8 cellular contexts compared by ENCODE assay signal in genomic region chr4:104930745-104931736, GRCh38.
DNase-seq lines count a peak whose midpoint lies in the region; ATAC-seq and TF ChIP-seq lines count a peak whose summit lies in the region.
"Not testable (repeated sequence)": the region's sequence is repeated elsewhere in the genome, so short reads cannot be mapped to it uniquely, and the experiment has no call there.

No MANE protein-coding gene starts in this region.

- not testable (repeated sequence) for H3K27me3 Mint-ChIP-seq in T-helper 17 cell

- peak overlapping the region; percentile 17 for H2BK12ac ChIP-seq in trophoblast cell (ENCODE audit: low read length)

- not testable (repeated sequence) for H3K4ac ChIP-seq in trophoblast cell (ENCODE audit: low read depth, low read length)

- H3K79me2 ChIP-seq in trophoblast cell (ENCODE audit: control insufficient read depth, insufficient read depth, low read length, poor library complexity), result not testable (repeated sequence)

- ATAC-seq in T-helper 17 cell, result peak; percentile 83
- ATAC-seq in foreskin keratinocyte, result peak; percentile 41
- ATAC-seq in aorta (ENCODE audit: low FRiP score), result not testable (repeated sequence)

- H3K4me3 Mint-ChIP-seq in T-helper 17 cell, result peak overlapping the region; percentile 70

- H3K9me3 ChIP-seq in HEK293 (ENCODE audit: control insufficient read depth, insufficient read depth, low read depth, low read length); MG63; T-helper 17 cell (ENCODE audit: control insufficient read depth, low read length, poor library complexity, severe bottlenecking); trophoblast cell (ENCODE audit: insufficient read depth, low read depth, low read length); aorta (ENCODE audit: control insufficient read depth, low read length): not testable (repeated sequence)

- not testable (repeated sequence) for H2BK120ac ChIP-seq in trophoblast cell (ENCODE audit: insufficient read depth, low read length, poor library complexity)

- intact Hi-C loops in aorta (cut with DNase I), result not testable (repeated sequence)

- H3K14ac ChIP-seq in trophoblast cell (ENCODE audit: low read length), result not testable (repeated sequence)

- H4K91ac ChIP-seq in trophoblast cell (ENCODE audit: low read depth, low read length), result peak overlapping the region; percentile 35

- not testable (repeated sequence) for H3K4me3 ChIP-seq in GM12875 (ENCODE audit: low read depth, low read length); HEK293 (ENCODE audit: low read depth, low read length); MG63; trophoblast cell (ENCODE audit: low read depth, low read length); aorta (ENCODE audit: low read length in 2 of 2)

- CTCF ChIA-PET in HEK293 (lab: Yijun Ruan, JAX), result not testable (repeated sequence)

- not testable (repeated sequence) for H4K12ac ChIP-seq in trophoblast cell (ENCODE audit: low read depth, low read length)

- not testable (repeated sequence) for H2AFZ ChIP-seq in trophoblast cell (ENCODE audit: insufficient read depth, low read length, poor library complexity)

- not testable (repeated sequence) for H3K27me3 ChIP-seq in MG63; foreskin keratinocyte; trophoblast cell (ENCODE audit: insufficient read depth, low read length); aorta (ENCODE audit: control insufficient read depth in 1 of 2, insufficient read depth in 2 of 2, low read length in 1 of 2)

- peak overlapping the region; percentile 43 for H4K8ac ChIP-seq in trophoblast cell (ENCODE audit: low read depth, low read length)

- peak overlapping the region; percentile 94 for H3K27ac Mint-ChIP-seq in T-helper 17 cell

- H3K4me1 Mint-ChIP-seq in T-helper 17 cell, result peaks cover 19% of the 10 kb centered on the region

- not testable (repeated sequence) for H3K79me1 ChIP-seq in trophoblast cell (ENCODE audit: low read length)

- not testable (repeated sequence) for H3K4me2 ChIP-seq in trophoblast cell (ENCODE audit: low read length)

- H3K23ac ChIP-seq in trophoblast cell (ENCODE audit: low read length), result not testable (repeated sequence)

- WGBS in trophoblast cell (ENCODE audit: extremely low coverage, insufficient coverage, insufficient read length), result no CpG with 5 or more reads among the region's 5 CpGs
- 46 to 47% methylated on average over 5 of the region's 5 CpGs for WGBS in aorta, 2 donors

- H3K18ac ChIP-seq in trophoblast cell (ENCODE audit: low read length), result not testable (repeated sequence)

- POLR2A ChIA-PET in HEK293 (lab: Yijun Ruan, JAX), result interaction anchor here (1.6 kb wide), 1 partner anchor 543 kb away, joined by 7 read pairs; the partner anchor contains the start of gene PPA2

- H2BK5ac ChIP-seq in trophoblast cell (ENCODE audit: low read depth, low read length, poor library complexity), result not testable (repeated sequence)

- H3K36me3 ChIP-seq in HEK293 (ENCODE audit: control insufficient read depth in 2 of 2, insufficient read depth in 1 of 2, low read length in 2 of 2); MG63; trophoblast cell (ENCODE audit: control insufficient read depth in 1 of 2, insufficient read depth in 2 of 2, low read length in 2 of 2); aorta (ENCODE audit: control insufficient read depth in 1 of 2, insufficient read depth in 2 of 2, low read length in 1 of 2): not testable (repeated sequence)

- not testable (repeated sequence) for H3K27ac ChIP-seq in HEK293 (ENCODE audit: extremely low read depth, low read depth, low read length); foreskin keratinocyte; trophoblast cell (ENCODE audit: low read depth, low read length); aorta (ENCODE audit: low read depth in 1 of 2, low read length in 2 of 2)

- H2AK5ac ChIP-seq in trophoblast cell (ENCODE audit: low read length), result not testable (repeated sequence)

- TF ChIP-seq CTCF in GM12875 (IDR thresholded peaks at IDR 0.05; ENCODE audit: borderline replicate concordance, insufficient read depth, low read depth, low read length) (peak; percentile 34; the same call in 1 of the 2 replicates), foreskin keratinocyte (conservative IDR thresholded peaks at IDR 0.05) (peak; percentile 61)
- TF ChIP-seq CTCF in HEK293 (tag by site-specific recombination; IDR thresholded peaks at IDR 0.05), result not testable (repeated sequence)

- not testable (repeated sequence) for H3K4me1 ChIP-seq in HEK293 (ENCODE audit: control insufficient read depth, insufficient read depth, low read length); foreskin keratinocyte; trophoblast cell (ENCODE audit: control insufficient read depth in 1 of 2, insufficient read depth in 2 of 2, low read length in 2 of 2); aorta (ENCODE audit: control insufficient read depth in 1 of 2, insufficient read depth in 2 of 2, low read length in 2 of 2)

- not testable (repeated sequence) for H3K9ac ChIP-seq in trophoblast cell (ENCODE audit: low read length)

- H3K36me3 Mint-ChIP-seq in T-helper 17 cell (ENCODE audit: low read depth), result not testable (repeated sequence)

- DNase-seq in MG63 (peak; percentile 12), T-helper 17 cell (peak in 1 of 3 donors; percentile 15), trophoblast cell (peak in 1 of 2 donors; percentile 26), aorta (peak; percentile 51 to 61)
- DNase-seq in activated naive CD4-positive, alpha-beta T cell treated with Interleukin-2 at 50 U/mL for 16 hours, result peak; percentile 32
- not testable (repeated sequence) for DNase-seq in foreskin keratinocyte

TF ChIP-seq in HEK293, 187 proteins besides CTCF, POLR2A, EP300 and RAD21:
- TF ChIP-seq ZFHX2 (tag by site-specific recombination; conservative IDR thresholded peaks at IDR 0.05), result peak; percentile 24; the same call in 1 of the 2 replicates
TF ChIP-seq in HEK293: peak in this region for 1; not testable (repeated sequence) for 186.
